In genomic region chr10:118249714-118250113, GRCh38 we compare ENCODE assay signal across 29 cellular contexts.
DNase-seq lines count a peak whose midpoint lies in the region; FAIRE-seq and TF ChIP-seq lines count a peak whose summit lies in the region.
"Had no signal": no experiment of that assay in that cellular context is flagged by ENCODE, and none has a peak within 500 bp of the region (broad histone marks: within the 10 kb centered on the region; RNA-seq: fewer than 3 reads in every experiment).

No MANE protein-coding gene starts in this region.

- no peak overlapping the region for H3K4me3 ChIP-seq in HEK293 (ENCODE audit: low read depth, low read length)
- H3K4me3 ChIP-seq: A549; BLaER1; BLaER1 treated with 17β-estradiol and CSF1 and Interleukin-3, amounts not matched to agents 10 nM and 100 nM had no signal

- no peaks in the 10 kb centered on the region for H3K4me1 ChIP-seq in HEK293 (ENCODE audit: control insufficient read depth, insufficient read depth, low read length)
- H3K4me1 ChIP-seq: A549; BE2C; BLaER1; BLaER1 treated with 17β-estradiol and CSF1 and Interleukin-3, amounts not matched to agents 10 nM and 100 nM; Caco-2 had no signal

- FAIRE-seq in D721Med (lab: Jason Lieb, UNC), result no peak
- FAIRE-seq: A204.1, A549 had no signal

- no peak overlapping the region for H3K27ac ChIP-seq in HEK293 (ENCODE audit: extremely low read depth, low read depth, low read length)
- H3K27ac ChIP-seq: 22Rv1; A549; BLaER1; BLaER1 treated with 17β-estradiol and CSF1 and Interleukin-3, amounts not matched to agents 10 nM and 100 nM; C4-2B had no signal

- no peaks in the 10 kb centered on the region for H3K9me3 ChIP-seq in HEK293 (ENCODE audit: control insufficient read depth, insufficient read depth, low read depth, low read length)
- H3K9me3 ChIP-seq: A549; BE2C; BLaER1; BLaER1 treated with 17β-estradiol and CSF1 and Interleukin-3, amounts not matched to agents 10 nM and 100 nM; Caco-2 had no signal

- no peaks in the 10 kb centered on the region for H3K36me3 ChIP-seq in HEK293 (ENCODE audit: control insufficient read depth in 2 of 2, insufficient read depth in 1 of 2, low read length in 2 of 2)
- H3K36me3 ChIP-seq: BE2C; BLaER1; BLaER1 treated with 17β-estradiol and CSF1 and Interleukin-3, amounts not matched to agents 10 nM and 100 nM had no signal

- no peak for TF ChIP-seq CTCF in HEK293 (tag by site-specific recombination; IDR thresholded peaks at IDR 0.05)
- TF ChIP-seq CTCF in D721Med (IDR thresholded peaks at IDR 0.05; ENCODE audit: insufficient read depth, missing control alignments), result no peak

- in situ Hi-C loops in ACHN (cut with HindIII; ENCODE audit: low pct_ligation_motif_present, low pct_unique_long_range_greater_than_20kb, low sequenced_read_pairs), result no loop called here

- CTCF ChIA-PET in HEK293 (lab: Yijun Ruan, JAX), result interaction anchor here (0.6 to 3.6 kb wide), 8 partner anchors 9 to 1357 kb away, joined by 3 to 28 read pairs (median 4); no protein-coding TSS in a partner anchor

- POLR2A ChIA-PET in HEK293 (lab: Yijun Ruan, JAX), result no interaction called here

- DNase-seq in NCI-H69 (lab: John Stamatoyannopoulos, UW) (peak; percentile 45), ACHN (no peak), D721Med (ENCODE audit: insufficient read length, low spot score) (no peak)
- DNase-seq: 8988T; AML-193; BE2C; C1 segment of cervical spinal cord; Caco-2; Calu3; CD4-positive, alpha-beta memory T cell; CD4-positive, alpha-beta T cell; CD4-positive, CD25-positive, alpha-beta regulatory T cell; CD8-positive, alpha-beta memory T cell; CD8-positive, alpha-beta T cell; COR-L47; DMS 273 treated with DMSO at 0.1 percent for 48 hours; DMS153; DMS53; DMS79; DMS79 treated with DMSO at 0.1 percent for 48 hours; DND-41; EL had no signal

TF ChIP-seq in HEK293, 187 proteins besides CTCF, POLR2A, EP300 and RAD21:
- TF ChIP-seq, protein P1, sequence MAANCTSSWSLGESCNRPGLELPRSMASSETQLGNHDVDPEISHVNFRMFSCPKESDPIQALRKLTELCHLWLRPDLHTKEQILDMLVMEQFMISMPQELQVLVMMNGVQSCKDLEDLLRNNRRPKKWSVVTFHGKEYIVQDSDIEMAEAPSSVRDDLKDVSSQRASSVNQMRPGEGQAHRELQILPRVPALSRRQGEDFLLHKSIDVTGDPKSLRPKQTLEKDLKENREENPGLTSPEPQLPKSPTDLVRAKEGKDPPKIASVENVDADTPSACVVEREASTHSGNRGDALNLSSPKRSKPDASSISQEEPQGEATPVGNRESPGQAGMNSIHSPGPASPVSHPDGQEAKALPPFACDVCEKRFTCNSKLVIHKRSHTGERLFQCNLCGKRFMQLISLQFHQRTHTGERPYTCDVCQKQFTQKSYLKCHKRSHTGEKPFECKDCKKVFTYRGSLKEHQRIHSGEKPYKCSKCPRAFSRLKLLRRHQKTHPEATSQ (tag by site-specific recombination; IDR thresholded peaks at IDR 0.05), result no peak
- peak; percentile 92 for TF ChIP-seq SCRT2 (tag by site-specific recombination; IDR thresholded peaks at IDR 0.05)
- TF ChIP-seq SCRT1 (tag by site-specific recombination; IDR thresholded peaks at IDR 0.05; ENCODE audit: borderline replicate concordance), result peak; percentile 45; the same call in 1 of the 2 replicates
